Comparison of ENCODE assay signal across 9 cellular contexts in the genomic region with DNA sequence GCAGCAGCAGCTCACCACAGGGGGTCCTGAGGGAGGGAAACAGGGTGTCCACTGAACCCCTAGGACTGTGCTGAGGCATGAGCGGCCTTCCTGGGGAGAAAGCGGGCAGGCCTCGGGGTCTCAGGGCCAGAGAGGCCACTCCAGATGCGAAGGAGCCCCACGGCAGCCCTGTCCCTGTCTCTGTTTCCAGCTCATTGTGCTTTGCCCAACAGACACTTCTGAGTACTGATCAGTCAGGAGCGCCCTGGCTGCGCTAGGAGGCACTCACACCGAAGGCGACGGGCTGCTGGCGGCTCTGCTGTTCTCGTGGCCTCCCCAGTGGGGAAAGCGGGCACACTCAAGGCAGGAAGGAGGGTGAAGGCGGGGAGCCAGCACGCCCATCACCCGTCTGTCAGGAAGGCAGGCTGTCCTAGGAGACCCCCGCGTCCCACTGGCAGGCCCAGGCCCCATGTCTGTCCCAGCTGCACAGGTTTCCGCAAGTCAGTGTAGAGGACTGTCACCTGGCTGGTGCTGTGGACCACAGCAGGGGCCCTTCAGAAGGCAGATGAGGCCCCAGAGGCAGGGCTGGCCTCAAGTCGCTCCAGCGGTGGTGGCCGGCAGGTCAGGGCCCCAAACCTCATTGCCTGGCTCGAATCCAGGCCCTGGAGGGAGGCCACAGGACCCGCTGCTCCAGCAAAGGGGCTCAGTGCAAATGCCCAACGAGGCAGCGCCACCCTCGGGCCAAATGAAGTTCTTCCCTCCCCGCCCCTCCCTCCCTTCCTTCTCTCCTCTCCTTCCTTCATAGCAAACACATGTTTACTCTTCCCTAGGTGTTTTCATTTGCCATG. TPM values are rescaled to one million over a fixed set of nuclear protein-coding genes. Genes with fewer than 3 reads are reported as not detected.
DNase-seq lines count a peak whose midpoint lies in the region; ATAC-seq and TF ChIP-seq lines count a peak whose summit lies in the region.
"Had no signal": no experiment of that assay in that cellular context is flagged by ENCODE, and none has a peak within 500 bp of the region (broad histone marks: within the 10 kb centered on the region; RNA-seq: fewer than 3 reads in every experiment).

No MANE protein-coding gene starts in this region.

- ATAC-seq in HG03571 (IDR thresholded peaks at IDR 0.05; ENCODE audit: unreplicated experiment): peak; percentile 11
- peak; percentile 34 for ATAC-seq in body of pancreas
- ATAC-seq in activated naive CD8-positive, alpha-beta T cell treated with anti-CD3 and anti-CD28 coated beads, Interleukin-2, amount 50 U/mL, for 24 hours: no peak

- no peaks in the 10 kb centered on the region for H3K27me3 Mint-ChIP-seq in activated naive CD8-positive, alpha-beta T cell treated with anti-CD3 and anti-CD28 coated beads, Interleukin-2, amount 50 U/mL, for 24 hours
- H3K27me3 Mint-ChIP-seq: brain had no signal

- no peak for TF ChIP-seq POLR2A in body of pancreas (IDR thresholded peaks at IDR 0.05)

- TF ChIP-seq CTCF in GM12875 (IDR thresholded peaks at IDR 0.05; ENCODE audit: borderline replicate concordance, insufficient read depth, low read depth, low read length) (peak; percentile 67), body of pancreas (IDR thresholded peaks at IDR 0.05) (peak in 6 of 7 experiments; percentile 13 to 29 (median 24))

- intact Hi-C loops in body of pancreas (cut with DNase I): no loop called here

- H3K4me1 ChIP-seq in body of pancreas (peaks cover 7% of the 10 kb centered on the region), rectal smooth muscle tissue (ENCODE audit: control insufficient read depth, insufficient read depth, low read length) (no peaks in the 10 kb centered on the region)

- H3K4me3 ChIP-seq in GM12875 (ENCODE audit: low read depth, low read length): no peak overlapping the region
- H3K4me3 ChIP-seq in body of pancreas: no peak overlapping the region
- peak overlapping the region; percentile 33 for H3K4me3 ChIP-seq in rectal smooth muscle tissue (ENCODE audit: low read length)

- H3K4me3 Mint-ChIP-seq in activated naive CD8-positive, alpha-beta T cell treated with anti-CD3 and anti-CD28 coated beads, Interleukin-2, amount 50 U/mL, for 24 hours: no peak overlapping the region
- H3K4me3 Mint-ChIP-seq: brain had no signal

- no peak overlapping the region for H3K9ac ChIP-seq in rectal smooth muscle tissue (ENCODE audit: low read length)

- no peaks in the 10 kb centered on the region for H3K27me3 ChIP-seq in body of pancreas
- H3K27me3 ChIP-seq in rectal smooth muscle tissue (ENCODE audit: control insufficient read depth, insufficient read depth, low read length): no peaks in the 10 kb centered on the region

- DNase-seq in 8988T: peak; percentile 62
- DNase-seq in body of pancreas: peak in 2 of 4 donors; percentile 32 to 52
- no peak for DNase-seq in NCI-H226
- no peak for DNase-seq in activated naive CD8-positive, alpha-beta T cell treated with anti-CD3 and anti-CD28 coated beads, Interleukin-2, amount 50 U/mL, for 24 hours
- DNase-seq in middle frontal gyrus (ENCODE audit: extremely low spot score, low spot score): no peak

- H3K27ac Mint-ChIP-seq in activated naive CD8-positive, alpha-beta T cell treated with anti-CD3 and anti-CD28 coated beads, Interleukin-2, amount 50 U/mL, for 24 hours: no peak overlapping the region

- H3K36me3 Mint-ChIP-seq in activated naive CD8-positive, alpha-beta T cell treated with anti-CD3 and anti-CD28 coated beads, Interleukin-2, amount 50 U/mL, for 24 hours (ENCODE audit: low read depth): no peaks in the 10 kb centered on the region
- H3K36me3 Mint-ChIP-seq: brain had no signal

- H3K4me1 Mint-ChIP-seq in activated naive CD8-positive, alpha-beta T cell treated with anti-CD3 and anti-CD28 coated beads, Interleukin-2, amount 50 U/mL, for 24 hours: peaks cover 7% of the 10 kb centered on the region

- H3K9me3 ChIP-seq in body of pancreas: no peaks in the 10 kb centered on the region

- no peaks in the 10 kb centered on the region for H3K36me3 ChIP-seq in body of pancreas (replicated peaks in 1 of 2; ENCODE audit: insufficient read depth in 1 of 2, low read depth in 2 of 2)
- no peaks in the 10 kb centered on the region for H3K36me3 ChIP-seq in rectal smooth muscle tissue (ENCODE audit: control insufficient read depth, insufficient read depth, low read length)

- 43 to 79% methylated on average over 5 to 28 of the region's 28 CpGs for WGBS in body of pancreas, 2 donors

- H3K27ac ChIP-seq in body of pancreas (no peak overlapping the region), rectal smooth muscle tissue (ENCODE audit: low read depth, low read length) (no peak overlapping the region)

- H3K9me3 Mint-ChIP-seq in activated naive CD8-positive, alpha-beta T cell treated with anti-CD3 and anti-CD28 coated beads, Interleukin-2, amount 50 U/mL, for 24 hours: no peaks in the 10 kb centered on the region

RNA-seq across cellular contexts. Expression of gene ESPNL, which starts 6.8 kb away (rescaled TPM):
- not detected for total RNA-seq in body of pancreas

RNA-seq across cellular contexts. Expression of gene KLHL30, which starts 31.6 kb away (rescaled TPM):
- under 1 TPM; 0.26 to 0.66 TPM for total RNA-seq in body of pancreas

RNA-seq across cellular contexts. Expression of gene SCLY, which starts 46.1 kb away (rescaled TPM):
- total RNA-seq in body of pancreas: 10 to 100 TPM; 18.5 to 32.4 TPM

RNA-seq across cellular contexts. Expression of gene ERFE, which starts 51.9 kb away (rescaled TPM):
- under 1 TPM in 1 of 2 donors, not detected in 1; 0.66 TPM for total RNA-seq in body of pancreas
